12 cellular contexts compared by ENCODE assay signal in genomic region chr11:84722583-84723108, GRCh38.
DNase-seq lines count a peak whose midpoint lies in the region; ATAC-seq and TF ChIP-seq lines count a peak whose summit lies in the region.
"Had no signal": no experiment of that assay in that cellular context is flagged by ENCODE, and none has a peak within 500 bp of the region (broad histone marks: within the 10 kb centered on the region; RNA-seq: fewer than 3 reads in every experiment).

No MANE protein-coding gene starts in this region.

- no peak for TF ChIP-seq EP300 in SK-N-SH (IDR thresholded peaks at IDR 0.05; ENCODE audit: borderline replicate concordance in 1 of 2, low read depth in 1 of 2, low read length in 1 of 2)

- TF ChIP-seq CTCF in SK-N-SH (IDR thresholded peaks at IDR 0.05) = no peak
- peak in 37 of 56 donors; percentile 6 to 50 (median 29) for TF ChIP-seq CTCF in dorsolateral prefrontal cortex (IDR thresholded peaks at IDR 0.05 in 54 of 56, conservative IDR thresholded peaks at IDR 0.05 in 2 of 56; ENCODE audit: low read depth in 1 of 56, partially characterized antibody in 56 of 56)

- peaks cover 0 to 8% of the 10 kb centered on the region in 2 experiments; a peak in 1 of 4 replicates for H3K4me1 ChIP-seq in SK-N-SH (ENCODE audit: control insufficient read depth in 1 of 2, insufficient read depth in 2 of 2, low read depth in 1 of 2, low read length in 1 of 2)
- H3K4me1 ChIP-seq: ascending aorta, prostate gland had no signal

- ATAC-seq in SK-N-SH treated with all-trans-retinoic acid at 6 μM for 48 hours = no peak
- ATAC-seq in GM19397 (IDR thresholded peaks at IDR 0.05; ENCODE audit: unreplicated experiment) = no peak
- no peak for ATAC-seq in GM18502 (IDR thresholded peaks at IDR 0.05; ENCODE audit: poor library complexity, unreplicated experiment)
- no peak for ATAC-seq in HG02870 (IDR thresholded peaks at IDR 0.05; ENCODE audit: unreplicated experiment)
- no peak for ATAC-seq in HG03378 (IDR thresholded peaks at IDR 0.05; ENCODE audit: unreplicated experiment)

- no peak overlapping the region for H3K4me2 ChIP-seq in SK-N-SH

- no peaks in the 10 kb centered on the region for H4K20me1 ChIP-seq in SK-N-SH (ENCODE audit: insufficient read depth)

- DNase-seq in SK-N-SH (no peak), NCI-H526 treated with DMSO at 0.1 percent for 48 hours (lab: John Stamatoyannopoulos, UW) (peak; percentile 16), dorsolateral prefrontal cortex (no peak)
- DNase-seq: activated CD4-positive, alpha-beta T cell treated with anti-CD3 and anti-CD28 coated beads, Interleukin-2, amount 10 ng/mL, durations not matched to agents 24 days and 14 days; DMS79 treated with DMSO at 0.1 percent for 48 hours had no signal

- H3K4me3 ChIP-seq in SK-N-SH (ENCODE audit: low read depth in 2 of 2, low read length in 1 of 2) = no peak overlapping the region
- H3K4me3 ChIP-seq in dorsolateral prefrontal cortex = no peak overlapping the region
- H3K4me3 ChIP-seq: ascending aorta, prostate gland had no signal

- no peaks in the 10 kb centered on the region for H3K9me3 ChIP-seq in SK-N-SH
- H3K9me3 ChIP-seq: ascending aorta, prostate gland had no signal

- WGBS in SK-N-SH (ENCODE audit: low lambda C conversion rate) = 7% methylated on average over 3 of the region's 3 CpGs

- no peaks in the 10 kb centered on the region for H3K36me3 ChIP-seq in SK-N-SH (replicated peaks in 1 of 2; ENCODE audit: control insufficient read depth in 1 of 2, insufficient read depth in 2 of 2, low read length in 1 of 2)
- H3K36me3 ChIP-seq: ascending aorta, prostate gland had no signal

- no peaks in the 10 kb centered on the region for H3K79me2 ChIP-seq in SK-N-SH (ENCODE audit: insufficient read depth)

- TF ChIP-seq RAD21 in SK-N-SH (IDR thresholded peaks at IDR 0.05; ENCODE audit: low read length) = peak; percentile 9; the same call in 1 of the 2 replicates

- H3K27ac ChIP-seq in SK-N-SH (ENCODE audit: low read depth in 2 of 2, low read length in 1 of 2) (no peak overlapping the region), dorsolateral prefrontal cortex (peak overlapping the region in 8 of 59 donors; percentile 5 to 29 (median 18))
- H3K27ac ChIP-seq: ascending aorta, prostate gland had no signal

- H3F3A ChIP-seq in SK-N-SH (replicated peaks; ENCODE audit: insufficient read depth) = no peaks in the 10 kb centered on the region

- no peaks in the 10 kb centered on the region for H3K9me2 ChIP-seq in SK-N-SH

- H3K9ac ChIP-seq in SK-N-SH = no peak overlapping the region

- H3K27me3 ChIP-seq in SK-N-SH (ENCODE audit: insufficient read depth) = peaks cover 8% of the 10 kb centered on the region; the same call in 1 of the 2 replicates
- no peaks in the 10 kb centered on the region for H3K27me3 ChIP-seq in dorsolateral prefrontal cortex
- H3K27me3 ChIP-seq: ascending aorta had no signal

- intact Hi-C loops in dorsolateral prefrontal cortex (cut with DNase I) = loop anchor here (5.0 kb wide), 1 partner anchor 165 kb away; no protein-coding TSS in a partner anchor

- CTCF ChIA-PET in SK-N-SH (lab: Yijun Ruan, JAX) = no interaction called here

- no peak overlapping the region for H2AFZ ChIP-seq in SK-N-SH (ENCODE audit: low read depth)

- POLR2A ChIA-PET in SK-N-SH (lab: Yijun Ruan, JAX) = no interaction called here

TF ChIP-seq in SK-N-SH, 30 proteins besides CTCF, POLR2A, EP300 and RAD21 (continues in another document):
- TF ChIP-seq USF1 (IDR thresholded peaks at IDR 0.05; ENCODE audit: borderline replicate concordance, low read depth) (no peak), GATA2 (CRISPR knock-in tag; IDR thresholded peaks at IDR 0.05) (no peak), IRF3 (IDR thresholded peaks at IDR 0.05; ENCODE audit: low read depth, low read length) (no peak), FOXJ3 (CRISPR knock-in tag; IDR thresholded peaks at IDR 0.05) (no peak), TAF1 (IDR thresholded peaks at IDR 0.05; ENCODE audit: borderline replicate concordance, low read depth, low read length) (no peak), MEF2A (IDR thresholded peaks at IDR 0.05; ENCODE audit: borderline replicate concordance, low read depth) (no peak)

TF ChIP-seq in SK-N-SH treated with all-trans-retinoic acid at 6 μM for 48 hours, 23 proteins besides CTCF, POLR2A, EP300 and RAD21:
- no peak for TF ChIP-seq ZNF565 (CRISPR knock-in tag; conservative IDR thresholded peaks at IDR 0.05; ENCODE audit: low read depth)
- no peak for TF ChIP-seq CSDC2 (CRISPR knock-in tag; IDR thresholded peaks at IDR 0.05)
- no peak for TF ChIP-seq OSR1 (CRISPR knock-in tag; IDR thresholded peaks at IDR 0.05)
- no peak for TF ChIP-seq ZFP30 (CRISPR knock-in tag; IDR thresholded peaks at IDR 0.05)
- TF ChIP-seq SNAI2 (CRISPR knock-in tag; IDR thresholded peaks at IDR 0.05) = no peak
- TF ChIP-seq CSRNP3 (CRISPR knock-in tag; IDR thresholded peaks at IDR 0.05) = no peak
TF ChIP-seq in SK-N-SH treated with all-trans-retinoic acid at 6 μM for 48 hours: peak in this region for 0.
